15 cellular contexts compared by ENCODE assay signal in genomic region chr9:127159949-127160610, GRCh38. TPM values are rescaled to one million over a fixed set of nuclear protein-coding genes. Genes with fewer than 3 reads are reported as not detected.
A peak's percentile ranks its signal among the peaks of the same experiment; 100 is the strongest.
DNase-seq lines count a peak whose midpoint lies in the region; ATAC-seq and TF ChIP-seq lines count a peak whose summit lies in the region.
"Had no signal": no experiment of that assay in that cellular context is flagged by ENCODE, and none has a peak within 500 bp of the region (broad histone marks: within the 10 kb centered on the region; RNA-seq: fewer than 3 reads in every experiment).

No MANE protein-coding gene starts in this region.

- H4K20me1 ChIP-seq in BLaER1: no peaks in the 10 kb centered on the region

- POLR2A ChIA-PET in CD4-positive, alpha-beta T cell (lab: Charles Lee): no interaction called here

- H3K36me3 ChIP-seq in BLaER1 (no peaks in the 10 kb centered on the region), esophagus squamous epithelium (no peaks in the 10 kb centered on the region)
- H3K36me3 ChIP-seq: heart left ventricle had no signal

- no peaks in the 10 kb centered on the region for H3K9me3 Mint-ChIP-seq in CD4-positive, alpha-beta T cell
- H3K9me3 Mint-ChIP-seq: IgD-negative memory B cell had no signal

- H3K4me2 ChIP-seq in BLaER1: peak overlapping the region; percentile 16; the same call in 1 of the 2 replicates

- ATAC-seq in SK-N-SH treated with all-trans-retinoic acid at 6 μM for 48 hours: peak; percentile 8; the same call in 1 of the 3 replicates
- no peak for ATAC-seq in GM19455 (IDR thresholded peaks at IDR 0.05; ENCODE audit: unreplicated experiment)
- no peak for ATAC-seq in CD4-positive, alpha-beta T cell (ENCODE audit: poor library complexity)
- ATAC-seq in HG02885 (IDR thresholded peaks at IDR 0.05; ENCODE audit: poor library complexity, unreplicated experiment): no peak

- DNase-seq in esophagus squamous epithelium (lab: John Stamatoyannopoulos, UW): no peak
- peak; percentile 62 for DNase-seq in posterior vena cava (ENCODE audit: low spot score)
- DNase-seq in NOMO-1 treated with DMSO at 0.1 percent for 48 hours (lab: John Stamatoyannopoulos, UW; ENCODE audit: unreplicated experiment): no peak
- DNase-seq in CD4-positive, alpha-beta T cell: no peak
- DNase-seq: NCI-H187; stimulated activated CD4-positive, alpha-beta T cell treated with anti-CD3 and anti-CD28 coated beads, Interleukin-4, amount 100 ng/mL, for 1 hour; stimulated activated naive CD4-positive, alpha-beta T cell had no signal

- 80 to 92% methylated on average over 6 to 7 of the region's 10 CpGs for WGBS in esophagus squamous epithelium, 2 donors

- TF ChIP-seq POLR2A in esophagus squamous epithelium (IDR thresholded peaks at IDR 0.05): no peak

- no peak for TF ChIP-seq CTCF in esophagus squamous epithelium (IDR thresholded peaks at IDR 0.05)
- TF ChIP-seq CTCF in CD4-positive, alpha-beta T cell (IDR thresholded peaks at IDR 0.05): no peak

- H3K4me3 ChIP-seq in BLaER1 (no peak overlapping the region), esophagus squamous epithelium (no peak overlapping the region)
- H3K4me3 ChIP-seq: heart left ventricle, lung had no signal

- H3K4me1 ChIP-seq in BLaER1: peaks cover 69% of the 10 kb centered on the region
- peaks cover 0 to 51% (median 6%) of the 10 kb centered on the region in 3 donors for H3K4me1 ChIP-seq in esophagus squamous epithelium

- H3K36me3 Mint-ChIP-seq in CD4-positive, alpha-beta T cell (ENCODE audit: low read depth): no peaks in the 10 kb centered on the region

- no peak overlapping the region for H3K4me3 Mint-ChIP-seq in CD4-positive, alpha-beta T cell
- H3K4me3 Mint-ChIP-seq: IgD-negative memory B cell had no signal

- H3K9me3 ChIP-seq in BLaER1: no peaks in the 10 kb centered on the region
- no peaks in the 10 kb centered on the region for H3K9me3 ChIP-seq in esophagus squamous epithelium
- H3K9me3 ChIP-seq in CD4-positive, alpha-beta T cell (ENCODE audit: control insufficient read depth, low read length): no peaks in the 10 kb centered on the region
- H3K9me3 ChIP-seq: heart left ventricle had no signal

- H3K27me3 ChIP-seq in BLaER1 (no peaks in the 10 kb centered on the region), esophagus squamous epithelium (no peaks in the 10 kb centered on the region)
- no peaks in the 10 kb centered on the region for H3K27me3 ChIP-seq in CD4-positive, alpha-beta T cell (ENCODE audit: control insufficient read depth, insufficient read depth, low read length)
- H3K27me3 ChIP-seq: heart left ventricle had no signal

- H3K4me1 Mint-ChIP-seq in CD4-positive, alpha-beta T cell (ENCODE audit: low read depth): peaks cover 25% of the 10 kb centered on the region

- H3K27ac Mint-ChIP-seq in CD4-positive, alpha-beta T cell: no peak overlapping the region

- no peaks in the 10 kb centered on the region for H3K27me3 Mint-ChIP-seq in CD4-positive, alpha-beta T cell
- H3K27me3 Mint-ChIP-seq: IgD-negative memory B cell, progenitor cell of endocrine pancreas had no signal

- no peak overlapping the region for H3K9ac ChIP-seq in BLaER1

- CTCF ChIA-PET in CD4-positive, alpha-beta T cell (lab: Charles Lee): no interaction called here

- intact Hi-C loops in esophagus squamous epithelium (cut with DNase I): no loop called here
- intact Hi-C loops in posterior vena cava (cut with DNase I): no loop called here
- intact Hi-C loops in CD4-positive, alpha-beta T cell (cut with DNase I, micrococcal nuclease): no loop called here

- H3K27ac ChIP-seq in BLaER1 (peak overlapping the region; percentile 46; the same call in 1 of the 2 replicates), esophagus squamous epithelium (peak overlapping the region in 3 of 4 donors; percentile 2 to 33 (median 13))
- no peak overlapping the region for H3K27ac ChIP-seq in CD4-positive, alpha-beta T cell (ENCODE audit: low read depth, low read length)

TF ChIP-seq in SK-N-SH treated with all-trans-retinoic acid at 6 μM for 48 hours, 23 proteins besides CTCF, POLR2A, EP300 and RAD21:
- no peak for TF ChIP-seq TSHZ2 (CRISPR knock-in tag; IDR thresholded peaks at IDR 0.05)
- no peak for TF ChIP-seq TCF4 (CRISPR knock-in tag; IDR thresholded peaks at IDR 0.05; ENCODE audit: borderline replicate concordance)
- TF ChIP-seq RARB (CRISPR knock-in tag; IDR thresholded peaks at IDR 0.05): no peak
- no peak for TF ChIP-seq ZNF565 (CRISPR knock-in tag; conservative IDR thresholded peaks at IDR 0.05; ENCODE audit: low read depth)
- no peak for TF ChIP-seq GLIS3 (CRISPR knock-in tag; IDR thresholded peaks at IDR 0.05)
- TF ChIP-seq SNAI2 (CRISPR knock-in tag; IDR thresholded peaks at IDR 0.05): no peak
- TF ChIP-seq ZFP3 (CRISPR knock-in tag; IDR thresholded peaks at IDR 0.05): no peak
- TF ChIP-seq TOX (CRISPR knock-in tag; IDR thresholded peaks at IDR 0.05; ENCODE audit: borderline replicate concordance): no peak
- no peak for TF ChIP-seq POU6F1 (CRISPR knock-in tag; IDR thresholded peaks at IDR 0.05; ENCODE audit: borderline replicate concordance, low read depth)
- no peak for TF ChIP-seq BACH2 (CRISPR knock-in tag; IDR thresholded peaks at IDR 0.05; ENCODE audit: borderline replicate concordance)

RNA-seq across cellular contexts. Expression of gene ANGPTL2, which starts 37.6 kb away (rescaled TPM):
- total RNA-seq in esophagus squamous epithelium (10 to 100 TPM in 1 of 4 donors, 1 to 10 TPM in 3; 2.4 to 24.6 (median 7.6) TPM), posterior vena cava (10 to 100 TPM; 45.7 to 55.9 TPM)
- not detected for total RNA-seq in CD4-positive, alpha-beta T cell
